8 cellular contexts compared by ENCODE assay signal in genomic region chr5:60161340-60161934, GRCh38.
DNase-seq lines count a peak whose midpoint lies in the region; ATAC-seq and FAIRE-seq lines count a peak whose summit lies in the region.

No MANE protein-coding gene starts in this region.

- H3K36me3 ChIP-seq in neuronal stem cell (replicated peaks in 1 of 2; ENCODE audit: control insufficient read depth in 2 of 2, insufficient read depth in 2 of 2, low read length in 2 of 2) = no peaks in the 10 kb centered on the region
- H3K36me3 ChIP-seq in effector memory CD4-positive, alpha-beta T cell (ENCODE audit: control insufficient read depth, insufficient read depth, low read length) = no peaks in the 10 kb centered on the region

- no peak overlapping the region for H4K8ac ChIP-seq in neuronal stem cell (ENCODE audit: low read depth, low read length)

- H3K9ac ChIP-seq in neuronal stem cell (ENCODE audit: low read depth, low read length, poor library complexity) = no peak overlapping the region

- H3K27me3 ChIP-seq in neuronal stem cell (ENCODE audit: control insufficient read depth in 3 of 3, insufficient read depth in 3 of 3, low read depth in 1 of 3, low read length in 3 of 3) = no peaks in the 10 kb centered on the region
- no peaks in the 10 kb centered on the region for H3K27me3 ChIP-seq in effector memory CD4-positive, alpha-beta T cell (replicated peaks; ENCODE audit: control insufficient read depth, insufficient read depth, low read length, poor library complexity, severe bottlenecking)

- no peak overlapping the region for H3K4me2 ChIP-seq in neuronal stem cell (ENCODE audit: insufficient read depth, low read length, poor library complexity, severe bottlenecking)

- H3K79me1 ChIP-seq in neuronal stem cell (ENCODE audit: low read depth, low read length) = no peaks in the 10 kb centered on the region

- no peak overlapping the region for H2AK5ac ChIP-seq in neuronal stem cell (ENCODE audit: low read depth, low read length)

- ATAC-seq in HG03175 (IDR thresholded peaks at IDR 0.05; ENCODE audit: unreplicated experiment) (peak; percentile 69), GM19324 (IDR thresholded peaks at IDR 0.05; ENCODE audit: low FRiP score, unreplicated experiment) (no peak)

- H3K4me1 ChIP-seq in neuronal stem cell (ENCODE audit: control insufficient read depth in 2 of 2, insufficient read depth in 1 of 2, low read depth in 1 of 2, low read length in 2 of 2) = no peaks in the 10 kb centered on the region
- no peaks in the 10 kb centered on the region for H3K4me1 ChIP-seq in effector memory CD4-positive, alpha-beta T cell (ENCODE audit: control insufficient read depth, insufficient read depth, low read length, poor library complexity, severe bottlenecking)

- H3K23ac ChIP-seq in neuronal stem cell (ENCODE audit: low read depth, low read length, poor library complexity) = no peak overlapping the region

- DNase-seq in AG08395 (ENCODE audit: low spot score) (peak; percentile 38), GM18507 (ENCODE audit: extremely low spot score, insufficient read length, low read depth) (peak; percentile 1), RKO (ENCODE audit: low spot score) (peak; percentile 55), iPS-NIHi11 (ENCODE audit: low spot score) (peak; percentile 37), neuronal stem cell (ENCODE audit: low spot score) (no peak)
- no peak for DNase-seq in effector memory CD4-positive, alpha-beta T cell

- H3K4ac ChIP-seq in neuronal stem cell (ENCODE audit: low read length) = no peak overlapping the region

- no peak overlapping the region for H2BK120ac ChIP-seq in neuronal stem cell (ENCODE audit: low read depth, low read length)

- no peaks in the 10 kb centered on the region for H3K9me3 ChIP-seq in neuronal stem cell (replicated peaks in 1 of 2; ENCODE audit: control insufficient read depth in 2 of 2, insufficient read depth in 1 of 2, low read depth in 1 of 2, low read length in 2 of 2)
- H3K9me3 ChIP-seq in effector memory CD4-positive, alpha-beta T cell (ENCODE audit: control insufficient read depth, low read length) = no peaks in the 10 kb centered on the region

- no peak overlapping the region for H3K18ac ChIP-seq in neuronal stem cell (ENCODE audit: low read length)

- H4K91ac ChIP-seq in neuronal stem cell (ENCODE audit: low read depth, low read length, poor library complexity) = no peak overlapping the region

- WGBS in neuronal stem cell (ENCODE audit: extremely low coverage in 2 of 2, insufficient read length in 2 of 2, insufficient replicate concordance in 1 of 2), 2 donors = no CpG with 5 or more reads among the region's 3 CpGs

- H2BK5ac ChIP-seq in neuronal stem cell (ENCODE audit: low read length) = no peak overlapping the region

- no peak overlapping the region for H3K27ac ChIP-seq in neuronal stem cell (replicated peaks; ENCODE audit: low read length)
- no peak overlapping the region for H3K27ac ChIP-seq in effector memory CD4-positive, alpha-beta T cell (ENCODE audit: insufficient read depth, low read length, poor library complexity, severe bottlenecking)

- no peak overlapping the region for H2BK12ac ChIP-seq in neuronal stem cell (ENCODE audit: low read length)

- H3K14ac ChIP-seq in neuronal stem cell (ENCODE audit: low read length) = no peak overlapping the region

- H2AFZ ChIP-seq in neuronal stem cell (ENCODE audit: low read length) = no peak overlapping the region

- FAIRE-seq in GM18507 (lab: Jason Lieb, UNC) = peak; percentile 50

- no peak overlapping the region for H3K4me3 ChIP-seq in neuronal stem cell (ENCODE audit: low read length in 2 of 2)
- H3K4me3 ChIP-seq in effector memory CD4-positive, alpha-beta T cell (ENCODE audit: insufficient read depth, low read depth, low read length, poor library complexity, severe bottlenecking) = no peak overlapping the region

- no peak overlapping the region for H2BK15ac ChIP-seq in neuronal stem cell (ENCODE audit: low read length)

Comparison
In these comparisons a context has a peak if more than half of its experiments do, and no peak if none do; other contexts are left out.
1. DNase-seq: peak in AG08395 (single experiment), GM18507 (single experiment), RKO (single experiment) and iPS-NIHi11 (single experiment); none in neuronal stem cell (single experiment) and effector memory CD4-positive, alpha-beta T cell (0 of 3).